ENCODE assay signal across 34 cellular contexts in genomic region chr9:22031664-22032411, GRCh38. TPM values are rescaled to one million over a fixed set of nuclear protein-coding genes. Genes with fewer than 3 reads are reported as not detected.
DNase-seq lines count a peak whose midpoint lies in the region; ATAC-seq, FAIRE-seq and TF ChIP-seq lines count a peak whose summit lies in the region.
"Had no signal": no experiment of that assay in that cellular context is flagged by ENCODE, and none has a peak within 500 bp of the region (broad histone marks: within the 10 kb centered on the region; RNA-seq: fewer than 3 reads in every experiment).

No MANE protein-coding gene starts in this region.

- H3K79me2 ChIP-seq in keratinocyte (ENCODE audit: control insufficient read depth, insufficient read depth, low read length), result no peaks in the 10 kb centered on the region

- POLR2A ChIA-PET in IMR-90 (lab: Charles Lee; ENCODE audit: unreplicated experiment), result no interaction called here

- H3K4me1 ChIP-seq in IMR-90 (ENCODE audit: control insufficient read depth, insufficient read depth, low read length) (peaks cover 3% of the 10 kb centered on the region; the same call in 1 of the 2 replicates), keratinocyte (ENCODE audit: control insufficient read depth, extremely low read depth, insufficient read depth, low read length) (peaks cover 42% of the 10 kb centered on the region)
- H3K4me1 ChIP-seq: BE2C, left ventricle myocardium inferior, uterus had no signal

- H2BK20ac ChIP-seq in IMR-90 (ENCODE audit: low read depth, low read length), result no peak overlapping the region; the same call in 1 of the 2 replicates

- TF ChIP-seq RAD21 in IMR-90 (IDR thresholded peaks at IDR 0.05; ENCODE audit: low read length), result no peak

- no peak overlapping the region for H3K14ac ChIP-seq in IMR-90 (replicated peaks; ENCODE audit: low read depth, low read length)

- intact Hi-C loops in IMR-90 (cut with micrococcal nuclease), result no loop called here

- no peak overlapping the region for H2BK120ac ChIP-seq in IMR-90 (ENCODE audit: low read depth, low read length)

- no peaks in the 10 kb centered on the region for H4K20me1 ChIP-seq in IMR-90 (ENCODE audit: insufficient read depth, low read length)
- no peaks in the 10 kb centered on the region for H4K20me1 ChIP-seq in keratinocyte (ENCODE audit: control insufficient read depth, extremely low read depth, insufficient read depth, low read length)

- H2AFZ ChIP-seq in IMR-90 (replicated peaks; ENCODE audit: low read length, poor library complexity) (no peak overlapping the region), keratinocyte (ENCODE audit: control insufficient read depth, low read length) (no peak overlapping the region)

- H3K27ac ChIP-seq in IMR-90 (ENCODE audit: insufficient read depth, low read length) (no peak overlapping the region), keratinocyte (ENCODE audit: control insufficient read depth, insufficient read depth, low read length) (peak overlapping the region; percentile 38)
- H3K27ac ChIP-seq: left ventricle myocardium inferior, pancreas, SJSA1, skin epidermis, thoracic aorta, uterus had no signal

- no peak for TF ChIP-seq POLR2A in IMR-90 (IDR thresholded peaks at IDR 0.05; ENCODE audit: low read depth, low read length)

- no peak overlapping the region for H3K4ac ChIP-seq in IMR-90 (ENCODE audit: low read depth, low read length)

- ATAC-seq in IMR-90 (ENCODE audit: low read depth), result no peak
- ATAC-seq in GM21390 (IDR thresholded peaks at IDR 0.05; ENCODE audit: unreplicated experiment), result no peak
- ATAC-seq: activated naive CD8-positive, alpha-beta T cell treated with anti-CD3 and anti-CD28 coated beads, Interleukin-2, amount 50 U/mL, for 24 hours; GM12878; pancreas; stimulated activated naive CD8-positive, alpha-beta T cell treated with anti-CD3 and anti-CD28 coated beads, Interleukin-15, amount 100 ng/mL, for 72 hours had no signal

- no peak for TF ChIP-seq CTCF in IMR-90 (conservative IDR thresholded peaks at IDR 0.05; ENCODE audit: low read depth, low read length)
- TF ChIP-seq CTCF in keratinocyte (optimal IDR thresholded peaks at IDR 0.05 in 1 of 3, IDR thresholded peaks at IDR 0.05 in 1 of 3, conservative IDR thresholded peaks at IDR 0.05 in 1 of 3; ENCODE audit: extremely low read depth in 1 of 3, insufficient read depth in 2 of 3, low read length in 3 of 3), result no peak

- no peak overlapping the region for H3K4me2 ChIP-seq in IMR-90 (ENCODE audit: low read depth, low read length)
- peak overlapping the region; percentile 27 for H3K4me2 ChIP-seq in keratinocyte (ENCODE audit: control insufficient read depth, extremely low read depth, insufficient read depth, low read depth, low read length)

- FAIRE-seq in keratinocyte (lab: Jason Lieb, UNC), result peak; percentile 36
- FAIRE-seq: GM12878, pancreas, RCC 7860 had no signal

- H3K9me1 ChIP-seq in IMR-90 (ENCODE audit: insufficient read depth, low read length) (peaks cover 2% of the 10 kb centered on the region), keratinocyte (ENCODE audit: control insufficient read depth, extremely low read depth, insufficient read depth, low read length) (no peaks in the 10 kb centered on the region)

- no peaks in the 10 kb centered on the region for H3K9me3 ChIP-seq in IMR-90 (ENCODE audit: control insufficient read depth, insufficient read depth, low read length)
- H3K9me3 ChIP-seq in keratinocyte (ENCODE audit: control insufficient read depth, low read depth, low read length), result no peaks in the 10 kb centered on the region
- H3K9me3 ChIP-seq: BE2C, left ventricle myocardium inferior, MG63, pancreas, SJSA1, thoracic aorta, uterus had no signal

- 63% methylated on average over 1 of the region's 4 CpGs; no CpG with 5 or more reads in 1 of the 2 experiments for WGBS in IMR-90 (ENCODE audit: extremely low coverage in 2 of 2, insufficient read length in 1 of 2), 2 experiments

- H3K79me1 ChIP-seq in IMR-90 (ENCODE audit: low read depth in 1 of 2, low read length in 2 of 2), result no peaks in the 10 kb centered on the region

- H3K9ac ChIP-seq in IMR-90 (ENCODE audit: low read depth, low read length) (no peak overlapping the region), keratinocyte (ENCODE audit: control insufficient read depth, extremely low read depth, insufficient read depth, low read length) (no peak overlapping the region)

- H3K18ac ChIP-seq in IMR-90 (ENCODE audit: low read depth, low read length), result no peak overlapping the region

- CTCF ChIA-PET in IMR-90 (lab: Yijun Ruan, JAX), result no interaction called here

- peaks cover 1% of the 10 kb centered on the region; the same call in 1 of the 2 replicates for H3K36me3 ChIP-seq in IMR-90 (ENCODE audit: control insufficient read depth, insufficient read depth, low read length)
- H3K36me3 ChIP-seq in keratinocyte (ENCODE audit: control insufficient read depth in 2 of 2, extremely low read depth in 1 of 2, insufficient read depth in 2 of 2, low read length in 2 of 2), result no peaks in the 10 kb centered on the region
- H3K36me3 ChIP-seq: BE2C, left ventricle myocardium inferior, MG63, pancreas, SJSA1, thoracic aorta, uterus had no signal

- H3K4me3 ChIP-seq in IMR-90 (ENCODE audit: insufficient read depth, low read depth, low read length), result no peak overlapping the region
- H3K4me3 ChIP-seq in keratinocyte (ENCODE audit: control insufficient read depth in 2 of 3, extremely low read depth in 1 of 3, insufficient read depth in 2 of 3, low read depth in 1 of 3, low read length in 3 of 3), result no peak overlapping the region
- H3K4me3 ChIP-seq: GM12878, left ventricle myocardium inferior, MG63, pancreas, SJSA1, skin epidermis, thoracic aorta, uterus had no signal

- H3K56ac ChIP-seq in IMR-90 (ENCODE audit: extremely low read depth, insufficient read depth, low read length), result no peak overlapping the region

- H2BK5ac ChIP-seq in IMR-90 (ENCODE audit: low read depth, low read length, poor library complexity, severe bottlenecking), result no peak overlapping the region

- no peak overlapping the region for H4K5ac ChIP-seq in IMR-90 (ENCODE audit: low read depth, low read length)

- in situ Hi-C loops in IMR-90 (cut with MboI; ENCODE audit: low sequenced_read_pairs), result no loop called here
- in situ Hi-C loops in KBM-7 (cut with MboI; ENCODE audit: low pct_unique_long_range_greater_than_20kb, low sequenced_read_pairs), result no loop called here

- no peaks in the 10 kb centered on the region for H3K27me3 ChIP-seq in IMR-90 (ENCODE audit: control insufficient read depth, insufficient read depth, low read length)
- no peaks in the 10 kb centered on the region for H3K27me3 ChIP-seq in keratinocyte (ENCODE audit: control insufficient read depth, extremely low read depth, insufficient read depth, low read length)
- H3K27me3 ChIP-seq: BE2C, MG63, pancreas, SJSA1, uterus had no signal

- DNase-seq in CD1c-positive myeloid dendritic cell (ENCODE audit: extremely low spot score) (peak; percentile 16), IMR-90 (no peak), SKM-1 (lab: John Stamatoyannopoulos, UW; ENCODE audit: unreplicated experiment) (peak; percentile 36), keratinocyte (ENCODE audit: low read depth, low spot score) (no peak), KBM-7 (no peak), cerebellar cortex (ENCODE audit: low spot score) (no peak)
- no peak for DNase-seq in stimulated activated CD4-positive, alpha-beta T cell treated with anti-CD3 and anti-CD28 coated beads, Interleukin-2, amount 100 ng/mL, for 48 hours
- DNase-seq: activated CD4-positive, alpha-beta T cell treated with anti-CD3 and anti-CD28 coated beads, Interleukin-2, amount 50 U/mL, for 1 hour; activated CD4-positive, CD25-positive, alpha-beta regulatory T cell; activated naive CD8-positive, alpha-beta T cell treated with anti-CD3 and anti-CD28 coated beads, Interleukin-2, amount 50 U/mL, for 24 hours; activated T-cell treated with anti-CD3 and anti-CD28 coated beads, Interleukin-2, amount 50 U/mL, for 4 hours; BE2C; cortex of kidney; effector memory CD4-positive, alpha-beta T cell; erythroblast; glutamatergic neuron; left ventricle myocardium inferior; MG63; NCI-H1436; NCI-H2107; pancreas; stimulated activated CD4-positive, alpha-beta T cell treated with anti-CD3 and anti-CD28 coated beads, Interleukin-1b, Interleukin-23, amount 100 ng/mL, for 48 hours; stimulated activated naive CD8-positive, alpha-beta T cell treated with anti-CD3 and anti-CD28 coated beads, Interleukin-15, amount 100 ng/mL, for 72 hours; T-helper 1 cell; uterus had no signal

- no peak overlapping the region for H2AK5ac ChIP-seq in IMR-90 (ENCODE audit: low read depth, low read length)

- no peak overlapping the region for H2AK9ac ChIP-seq in IMR-90 (replicated peaks; ENCODE audit: low read depth, low read length, poor library complexity)

- H4K8ac ChIP-seq in IMR-90 (ENCODE audit: low read depth in 2 of 2, low read length in 2 of 2), result no peak overlapping the region

- BruUV-seq in IMR-90 (replicated peaks; lab: Mats Ljungman, UMichigan), result no TSS peak

- no peak overlapping the region for H4K91ac ChIP-seq in IMR-90 (ENCODE audit: insufficient read depth, low read depth, low read length)

- H2BK15ac ChIP-seq in IMR-90 (ENCODE audit: low read depth, low read length), result 0 out of 3 replicates have a peak overlapping the region, but pooled peaks have one; percentile 21

- H3K23ac ChIP-seq in IMR-90 (ENCODE audit: low read depth, low read length), result no peak overlapping the region

- dilution Hi-C loops in IMR-90 (cut with HindIII; ENCODE audit: low sequenced_read_pairs, unreplicated experiment) (no loop called here), keratinocyte (cut with MboI; ENCODE audit: extremely low pct_ligation_motif_present, low sequenced_read_pairs) (loop anchor here (25.0 kb wide), 1 partner anchor 205 kb away; no protein-coding TSS in a partner anchor)

RNA-seq across cellular contexts. Expression of gene CDKN2B, which starts 22.7 kb away (rescaled TPM):
- 3.6 and 5.6 TPM in 2 replicates for total RNA-seq in IMR-90 (2012; rRNA removed)
- 7.3 and 8.2 TPM in 2 replicates for polyA plus RNA-seq in IMR-90 (2012; rRNA removed)
- 4.0 and 5.4 TPM in 2 replicates for polyA plus RNA-seq in IMR-90 (2012; cell fraction: cytosol; rRNA removed)
- polyA plus RNA-seq in IMR-90 (2012; cell fraction: nucleus; rRNA removed; ENCODE audit: low replicate concordance), result 20.4 and 30.8 TPM in 2 replicates
- polyA plus RNA-seq in keratinocyte, result 17.9 to 34.3 TPM (median 19.9 TPM) in 3 replicates
- polyA plus RNA-seq in keratinocyte (2011; ENCODE audit: low read depth), result 48.0 TPM
- 19.5 and 25.4 TPM in 2 replicates for polyA plus RNA-seq in keratinocyte (2011; cell fraction: cytosol; rRNA removed)
- 70.7 and 78.3 TPM in 2 replicates for polyA plus RNA-seq in keratinocyte (2011; cell fraction: nucleus; rRNA removed)
- 15.3 and 67.4 TPM in 2 replicates for polyA plus RNA-seq in keratinocyte (2012; ENCODE audit: low replicate concordance)
- polyA minus RNA-seq in keratinocyte, result 5.9 to 22.6 TPM (median 17.3 TPM) in 3 replicates
- polyA minus RNA-seq in keratinocyte (2011; cell fraction: cytosol; rRNA and poly(A)+ RNA removed), result 22.6 TPM
- 29.0 and 38.3 TPM in 2 replicates for polyA minus RNA-seq in keratinocyte (2011; cell fraction: nucleus; rRNA and poly(A)+ RNA removed)
- total RNA-seq: A673, neural crest cell had no signal

RNA-seq across cellular contexts. Expression of gene CDKN2B-AS1, which starts 37.2 kb away (rescaled TPM):
- 1.1 and 1.7 TPM in 2 replicates for total RNA-seq in IMR-90 (2012; rRNA removed)
- polyA plus RNA-seq in IMR-90 (2012; rRNA removed), result 0.70 and 1.0 TPM in 2 replicates
- 0.12 and 0.25 TPM in 2 replicates for polyA plus RNA-seq in IMR-90 (2012; cell fraction: cytosol; rRNA removed)
- polyA plus RNA-seq in IMR-90 (2012; cell fraction: nucleus; rRNA removed; ENCODE audit: low replicate concordance), result 0.82 and 7.2 TPM in 2 replicates
- polyA plus RNA-seq in keratinocyte, result 0.61 to 1.4 TPM (median 1.1 TPM) in 3 replicates
- polyA plus RNA-seq in keratinocyte (2011; ENCODE audit: low read depth), result 0.47 TPM
- 0.35 and 0.73 TPM in 2 replicates for polyA plus RNA-seq in keratinocyte (2011; cell fraction: cytosol; rRNA removed)
- 1.9 and 2.1 TPM in 2 replicates for polyA plus RNA-seq in keratinocyte (2011; cell fraction: nucleus; rRNA removed)
- 0.33 and 0.52 TPM in 2 replicates for polyA plus RNA-seq in keratinocyte (2012; ENCODE audit: low replicate concordance)
- polyA minus RNA-seq in keratinocyte, result 1.4 to 2.5 TPM in 2 of 3 replicates, not detected in the other
- not detected for polyA minus RNA-seq in keratinocyte (2011; cell fraction: cytosol; rRNA and poly(A)+ RNA removed)
- polyA minus RNA-seq in keratinocyte (2011; cell fraction: nucleus; rRNA and poly(A)+ RNA removed), result 2.3 and 5.0 TPM in 2 replicates
- total RNA-seq: A673, cardiac septum, thoracic aorta had no signal

RNA-seq across cellular contexts. Expression of gene CDKN2A, which starts 37.6 kb away (rescaled TPM):
- 11.3 and 17.5 TPM in 2 replicates for total RNA-seq in IMR-90 (2012; rRNA removed)
- polyA plus RNA-seq in IMR-90 (2012; rRNA removed), result 75.3 and 143 TPM in 2 replicates
- 94.9 and 145 TPM in 2 replicates for polyA plus RNA-seq in IMR-90 (2012; cell fraction: cytosol; rRNA removed)
- 55.5 and 101 TPM in 2 replicates for polyA plus RNA-seq in IMR-90 (2012; cell fraction: nucleus; rRNA removed; ENCODE audit: low replicate concordance)
- polyA plus RNA-seq in keratinocyte, result 65.1 to 125 TPM (median 65.3 TPM) in 3 replicates
- polyA plus RNA-seq in keratinocyte (2011; ENCODE audit: low read depth), result 6.5 TPM
- polyA plus RNA-seq in keratinocyte (2011; cell fraction: cytosol; rRNA removed), result 80.4 and 163 TPM in 2 replicates
- 46.8 and 77.8 TPM in 2 replicates for polyA plus RNA-seq in keratinocyte (2011; cell fraction: nucleus; rRNA removed)
- polyA plus RNA-seq in keratinocyte (2012; ENCODE audit: low replicate concordance), result 48.9 and 98.0 TPM in 2 replicates
- polyA minus RNA-seq in keratinocyte, result 7.4 to 19.5 TPM (median 14.6 TPM) in 3 replicates
- polyA minus RNA-seq in keratinocyte (2011; cell fraction: cytosol; rRNA and poly(A)+ RNA removed), result 207 TPM
- polyA minus RNA-seq in keratinocyte (2011; cell fraction: nucleus; rRNA and poly(A)+ RNA removed), result 23.7 and 31.8 TPM in 2 replicates
- total RNA-seq: A673 had no signal

Comparison
In these comparisons a context has a peak if more than half of its experiments do, and no peak if none do; other contexts are left out.
1. DNase-seq: peak in CD1c-positive myeloid dendritic cell (single experiment) and SKM-1 (single experiment); none in IMR-90 (single experiment), keratinocyte (single experiment), KBM-7 (single experiment), stimulated activated CD4-positive, alpha-beta T cell treated with anti-CD3 and anti-CD28 coated beads, Interleukin-2, amount 100 ng/mL, for 48 hours (0 of 2) and cerebellar cortex (single experiment).